In genomic region chr10:105188737-105189463, GRCh38 we compare ENCODE assay signal across 15 cellular contexts.
DNase-seq lines count a peak whose midpoint lies in the region; ATAC-seq and TF ChIP-seq lines count a peak whose summit lies in the region.
"Had no signal": no experiment of that assay in that cellular context is flagged by ENCODE, and none has a peak within 500 bp of the region (broad histone marks: within the 10 kb centered on the region; RNA-seq: fewer than 3 reads in every experiment).

No MANE protein-coding gene starts in this region.

- no peak overlapping the region for H3K27ac ChIP-seq in RWPE2 (ENCODE audit: poor library complexity, severe bottlenecking)
- H3K27ac ChIP-seq: cardiac muscle cell, sigmoid colon, tibial nerve had no signal

- TF ChIP-seq CTCF in RWPE2 (IDR thresholded peaks at IDR 0.05; ENCODE audit: poor library complexity, severe bottlenecking) (no peak), fibroblast of pulmonary artery (IDR thresholded peaks at IDR 0.05; ENCODE audit: low read length, missing control alignments) (no peak)

- intact Hi-C loops in left colon (cut with DNase I, micrococcal nuclease) = no loop called here

- H3K9me3 ChIP-seq in RWPE2 (ENCODE audit: severe bottlenecking) = no peaks in the 10 kb centered on the region
- H3K9me3 ChIP-seq: sigmoid colon, SK-N-SH, tibial nerve had no signal

- H3K36me3 ChIP-seq in RWPE2 (ENCODE audit: low read depth) = no peaks in the 10 kb centered on the region
- H3K36me3 ChIP-seq: cardiac muscle cell, sigmoid colon, tibial nerve had no signal

- H3K4me1 ChIP-seq in RWPE2 (ENCODE audit: insufficient read depth, poor library complexity, severe bottlenecking) = peaks cover 7% of the 10 kb centered on the region
- H3K4me1 ChIP-seq: sigmoid colon, tibial nerve had no signal

- DNase-seq in HK-2 (ENCODE audit: unreplicated experiment) (peak; percentile 6), RWPE2 (ENCODE audit: low spot score) (peak; percentile 43), fibroblast of pulmonary artery (ENCODE audit: low read depth) (peak; percentile 1), putamen (ENCODE audit: low spot score) (peak; percentile 55), cerebellum (ENCODE audit: low spot score) (no peak), left colon (no peak), activated gamma-delta T cell treated with Interleukin-2 at 50 U/mL for 16 hours (no peak)
- DNase-seq: activated naive CD4-positive, alpha-beta T cell treated with Interleukin-2 at 50 U/mL for 16 hours; endodermal cell; left ventricle myocardium superior; sigmoid colon; SK-N-SH; stimulated activated CD4-positive, alpha-beta T cell treated with anti-CD3 and anti-CD28 coated beads, Interleukin-4, amount 100 ng/mL, for 24 hours had no signal

- H3K4me3 ChIP-seq in RWPE2 (ENCODE audit: severe bottlenecking) = no peak overlapping the region
- no peak overlapping the region for H3K4me3 ChIP-seq in fibroblast of pulmonary artery (replicated peaks; ENCODE audit: low read depth, low read length)
- H3K4me3 ChIP-seq: cardiac muscle cell, sigmoid colon, tibial nerve had no signal

- ATAC-seq in RWPE2 (ENCODE audit: low read depth) (peak; percentile 96), left colon (no peak)
- ATAC-seq: left ventricle myocardium superior had no signal

- H3K27me3 ChIP-seq in RWPE2 (ENCODE audit: insufficient read depth, poor library complexity, severe bottlenecking) = no peaks in the 10 kb centered on the region
- H3K27me3 ChIP-seq: cardiac muscle cell, sigmoid colon, tibial nerve had no signal

Comparison
In these comparisons a context has a peak if more than half of its experiments do, and no peak if none do; other contexts are left out.
1. DNase-seq: peak in HK-2 (single experiment), RWPE2 (single experiment), fibroblast of pulmonary artery (single experiment) and putamen (single experiment); none in cerebellum (single experiment), left colon (0 of 2) and activated gamma-delta T cell treated with Interleukin-2 at 50 U/mL for 16 hours (single experiment).